Comparison of ENCODE assay signal across 17 cellular contexts in genomic region chr3:141444586-141445285, GRCh38. TPM values are rescaled to one million over a fixed set of nuclear protein-coding genes. Genes with fewer than 3 reads are reported as not detected.
DNase-seq lines count a peak whose midpoint lies in the region; ATAC-seq, FAIRE-seq and TF ChIP-seq lines count a peak whose summit lies in the region.
"Had no signal": no experiment of that assay in that cellular context is flagged by ENCODE, and none has a peak within 500 bp of the region (broad histone marks: within the 10 kb centered on the region; RNA-seq: fewer than 3 reads in every experiment).

No MANE protein-coding gene starts in this region.

- in situ Hi-C loops in GM23248 (cut with MboI): no loop called here
- in situ Hi-C loops in K562 (cut with MboI): loop anchor here (5.0 kb wide), 1 partner anchor 77 kb away; the partner anchor contains the start of gene ZBTB38

- peaks cover 27% of the 10 kb centered on the region for H3K79me1 ChIP-seq in mesenchymal stem cell (replicated peaks; ENCODE audit: low read length, poor library complexity, severe bottlenecking)

- H3K79me2 ChIP-seq in GM23248 (ENCODE audit: insufficient read depth) (peaks cover 80% of the 10 kb centered on the region), K562 (ENCODE audit: control insufficient read depth, insufficient read depth, low read length) (no peaks in the 10 kb centered on the region)

- no peaks in the 10 kb centered on the region for H4K20me1 ChIP-seq in GM23248 (ENCODE audit: insufficient read depth)
- H4K20me1 ChIP-seq in K562 (replicated peaks; ENCODE audit: control insufficient read depth, insufficient read depth, low read length): no peaks in the 10 kb centered on the region

- 90 to 91% methylated on average over 14 of the region's 14 CpGs for WGBS in GM23248 (ENCODE audit: low coverage in 1 of 2, low lambda C conversion rate in 2 of 2, missing lambda C conversion rate in 2 of 2), 2 experiments
- 88% methylated on average over 14 of the region's 14 CpGs for WGBS in K562 (ENCODE audit: insufficient coverage, low coverage, missing lambda C conversion rate)
- 97% methylated on average over 8 of the region's 14 CpGs for whole genome bisulfite sequencing in mesenchymal stem cell
- 89 to 97% (median 94%) methylated on average over 14 of the region's 14 CpGs for WGBS in stomach, 5 donors

- H3F3A ChIP-seq in GM23248 (ENCODE audit: insufficient read depth): peaks cover 97% of the 10 kb centered on the region

- H3K9me1 ChIP-seq in K562 (ENCODE audit: control insufficient read depth, insufficient read depth, low read length): no peaks in the 10 kb centered on the region

- no peak overlapping the region for H3K14ac ChIP-seq in mesenchymal stem cell (ENCODE audit: low read length in 2 of 2)

- no peak overlapping the region for H4K91ac ChIP-seq in mesenchymal stem cell (ENCODE audit: low read length)

- BruUV-seq in K562 (replicated peaks; lab: Mats Ljungman, UMichigan): TSS peak; percentile 8

- no peaks in the 10 kb centered on the region for H3K27me3 ChIP-seq in GM23248 (replicated peaks; ENCODE audit: insufficient read depth)
- H3K27me3 ChIP-seq in K562 (ENCODE audit: control insufficient read depth in 2 of 2, insufficient read depth in 2 of 2, low read length in 2 of 2): no peaks in the 10 kb centered on the region
- H3K27me3 ChIP-seq in mesenchymal stem cell (ENCODE audit: control insufficient read depth in 1 of 2, insufficient read depth in 1 of 2, low read length in 2 of 2): no peaks in the 10 kb centered on the region
- H3K27me3 ChIP-seq in stomach: no peaks in the 10 kb centered on the region
- H3K27me3 ChIP-seq: SJCRH30 had no signal

- no peak overlapping the region for H2BK5ac ChIP-seq in mesenchymal stem cell (ENCODE audit: low read depth, low read length, poor library complexity, severe bottlenecking)

- no peak for TF ChIP-seq CTCF in AG10803 (conservative IDR thresholded peaks at IDR 0.05; ENCODE audit: low read length)
- TF ChIP-seq CTCF in K562 (IDR thresholded peaks at IDR 0.05 in 2 of 3, conservative IDR thresholded peaks at IDR 0.05 in 1 of 3; ENCODE audit: insufficient read depth in 2 of 3, low read depth in 1 of 3, low read length in 3 of 3): no peak
- TF ChIP-seq CTCF in stomach (IDR thresholded peaks at IDR 0.05): no peak

- no peak overlapping the region for H3K27ac ChIP-seq in GM23248
- H3K27ac ChIP-seq in K562 (ENCODE audit: extremely low read depth, low read depth, low read length): no peak overlapping the region
- H3K27ac ChIP-seq in mesenchymal stem cell (ENCODE audit: low read length, poor library complexity, severe bottlenecking): no peak overlapping the region
- no peak overlapping the region for H3K27ac ChIP-seq in stomach
- H3K27ac ChIP-seq: SJCRH30 had no signal

- H3K9ac ChIP-seq in GM23248 (no peak overlapping the region), K562 (ENCODE audit: insufficient read depth in 1 of 2, low read depth in 2 of 2, low read length in 2 of 2) (no peak overlapping the region), mesenchymal stem cell (ENCODE audit: low read length) (no peak overlapping the region)

- no peak overlapping the region for H2BK15ac ChIP-seq in mesenchymal stem cell (ENCODE audit: low read depth, poor library complexity, severe bottlenecking)

- H3K36me3 ChIP-seq in GM23248 (ENCODE audit: low read depth) (peaks cover 66% of the 10 kb centered on the region), K562 (ENCODE audit: control insufficient read depth, insufficient read depth, low read length) (peaks cover 35% of the 10 kb centered on the region), mesenchymal stem cell (ENCODE audit: control insufficient read depth in 1 of 2, insufficient read depth in 2 of 2, low read depth in 1 of 2, low read length in 2 of 2) (peaks cover 23 to 84% of the 10 kb centered on the region in 2 experiments), stomach (peaks cover 37 to 56% (median 48%) of the 10 kb centered on the region in 4 donors)

- H2AFZ ChIP-seq in GM23248: no peak overlapping the region
- no peak overlapping the region for H2AFZ ChIP-seq in K562 (ENCODE audit: low read depth, low read length)
- H2AFZ ChIP-seq in mesenchymal stem cell (ENCODE audit: low read depth, low read length): no peak overlapping the region

- CTCF ChIA-PET in K562 (lab: Yijun Ruan, JAX; ENCODE audit: low intra/inter-chr PET ratio): no interaction called here

- intact Hi-C loops in K562 (cut with micrococcal nuclease) (no loop called here), stomach (cut with DNase I; ENCODE audit: low total_unique reads) (no loop called here)

- H3K4ac ChIP-seq in mesenchymal stem cell (ENCODE audit: low read depth in 1 of 2, low read length in 2 of 2): no peak overlapping the region

- H2AK5ac ChIP-seq in mesenchymal stem cell (ENCODE audit: low read length, severe bottlenecking): no peak overlapping the region

- no peak overlapping the region for H3K23ac ChIP-seq in mesenchymal stem cell (ENCODE audit: low read length in 2 of 2)

- peaks cover 42% of the 10 kb centered on the region for H3K4me1 ChIP-seq in GM23248 (ENCODE audit: insufficient read depth)
- peaks cover 0 to 5% of the 10 kb centered on the region in 2 experiments; a peak in 3 of 5 replicates for H3K4me1 ChIP-seq in K562 (replicated peaks in 1 of 2; ENCODE audit: control insufficient read depth in 2 of 2, insufficient read depth in 2 of 2, low read length in 2 of 2)
- peaks cover 1% of the 10 kb centered on the region for H3K4me1 ChIP-seq in mesenchymal stem cell (ENCODE audit: control insufficient read depth, insufficient read depth, low read depth, low read length)
- H3K4me1 ChIP-seq in stomach: peaks cover 7 to 77% (median 42%) of the 10 kb centered on the region in 4 donors
- H3K4me1 ChIP-seq: SJCRH30 had no signal

- ATAC-seq in K562 (no peak), HG03097 (IDR thresholded peaks at IDR 0.05; ENCODE audit: low FRiP score, unreplicated experiment) (no peak)

- no peak overlapping the region for H3K4me3 ChIP-seq in AG10803 (ENCODE audit: low read length)
- no peak overlapping the region for H3K4me3 ChIP-seq in GM23248
- no peak overlapping the region for H3K4me3 ChIP-seq in K562
- no peak overlapping the region for H3K4me3 ChIP-seq in mesenchymal stem cell (ENCODE audit: insufficient read depth in 1 of 2, low read depth in 1 of 2, low read length in 2 of 2)
- no peak overlapping the region for H3K4me3 ChIP-seq in stomach
- H3K4me3 ChIP-seq: SJCRH30 had no signal

- H2BK12ac ChIP-seq in mesenchymal stem cell (ENCODE audit: low read length in 2 of 2): no peak overlapping the region

- H3K4me2 ChIP-seq in GM23248 (ENCODE audit: unreplicated experiment) (no peak overlapping the region), K562 (ENCODE audit: insufficient read depth, low read length) (no peak overlapping the region), mesenchymal stem cell (ENCODE audit: low read length, poor library complexity, severe bottlenecking) (no peak overlapping the region)

- DNase-seq in AG10803 (ENCODE audit: low read depth): peak; percentile 73
- peak; percentile 30 for DNase-seq in GM23248
- no peak for DNase-seq in K562 (ENCODE audit: extremely low read depth in 1 of 4, low spot score in 3 of 4)
- DNase-seq in mesenchymal stem cell: peak; percentile 44
- DNase-seq in activated CD8-positive, alpha-beta memory T cell treated with anti-CD3 and anti-CD28 coated beads for 24 hours: no peak
- no peak for DNase-seq in NCI-H128 (lab: John Stamatoyannopoulos, UW; ENCODE audit: unreplicated experiment)
- DNase-seq in stomach: no peak
- DNase-seq: Caco-2; CD4-positive, CD25-positive, alpha-beta regulatory T cell; KBM-7; NCI-H1436 treated with DMSO at 0.1 percent for 48 hours; NCI-H2029 treated with DMSO at 0.1 percent for 48 hours; NCI-H2171 treated with DMSO at 0.1 percent for 48 hours; NCI-H748 treated with DMSO at 0.1 percent for 48 hours; SJCRH30 had no signal

- POLR2A ChIA-PET in K562 (lab: Yijun Ruan, JAX): no interaction called here

- TF ChIP-seq EP300 in K562 (IDR thresholded peaks at IDR 0.05; ENCODE audit: low read length) (no peak), stomach (IDR thresholded peaks at IDR 0.05) (no peak)

- TF ChIP-seq POLR2A in K562 (conservative IDR thresholded peaks at IDR 0.05): no peak
- TF ChIP-seq POLR2A in stomach (IDR thresholded peaks at IDR 0.05): no peak

- H4K8ac ChIP-seq in mesenchymal stem cell (ENCODE audit: low read length): no peak overlapping the region

- no peaks in the 10 kb centered on the region for H3K9me2 ChIP-seq in GM23248 (ENCODE audit: insufficient read depth)

- TF ChIP-seq RAD21 in K562 (CRISPR knock-in tag; conservative IDR thresholded peaks at IDR 0.05 in 1 of 2, IDR thresholded peaks at IDR 0.05 in 1 of 2): no peak

- H3K9me3 ChIP-seq in GM23248 (ENCODE audit: low read depth) (no peaks in the 10 kb centered on the region), K562 (replicated peaks; ENCODE audit: control insufficient read depth, insufficient read depth, low read depth, low read length) (peaks cover 4% of the 10 kb centered on the region; the same call in 1 of the 2 replicates), mesenchymal stem cell (ENCODE audit: control insufficient read depth, low read length) (peaks cover 3% of the 10 kb centered on the region), stomach (no peaks in the 10 kb centered on the region)
- H3K9me3 ChIP-seq: Caco-2, SJCRH30 had no signal

- no peak overlapping the region for H2BK120ac ChIP-seq in mesenchymal stem cell (ENCODE audit: low read depth, low read length)

- no peak overlapping the region for H3K18ac ChIP-seq in mesenchymal stem cell (ENCODE audit: low read depth in 1 of 2, low read length in 2 of 2)

- FAIRE-seq in K562 (lab: Jason Lieb, UNC): no peak
- FAIRE-seq: GM19239 had no signal

RNA-seq across cellular contexts. Expression of gene RASA2, which starts 42.1 kb away (rescaled TPM):
- 18.8 and 21.0 TPM in 2 replicates for total RNA-seq in GM23248 (2014; rRNA removed; shearing (Covaris generic))
- polyA plus RNA-seq in GM23248 (2016; fragmentation: Nextera tagmentation; extraction: Ambion mirVana) (12.4 and 16.9 TPM in 2 replicates), K562 (2011; rRNA removed) (7.6 and 9.5 TPM in 2 replicates), K562 (2014; fragmentation: Illumina TruSeq; extraction: Trizol) (7.6 and 9.7 TPM in 2 replicates), K562 (2014; fragmentation: Nextera tagmentation; extraction: Ambion mirVana) (1 to 10 TPM; 2.0 to 2.7 TPM), K562 (2014; rRNA removed) (6.2 TPM in 2 replicates), stomach (1 to 10 TPM; 2.6 to 3.8 (median 3.4) TPM)
- total RNA-seq in K562 (2011; cell fraction: chromatin; rRNA removed; ENCODE audit: low replicate concordance): 7.2 and 29.1 TPM in 2 replicates
- total RNA-seq in K562 (2011; cell fraction: nucleolus; rRNA removed): 4.7 and 8.2 TPM in 2 replicates
- 9.2 and 13.4 TPM in 2 replicates for total RNA-seq in K562 (2011; cell fraction: nucleoplasm; rRNA removed)
- total RNA-seq in K562 (2014; rRNA removed) (6.1 and 6.6 TPM in 2 replicates), K562 (2014; rRNA removed; fragmentation: Illumina TruSeq; extraction: Trizol) (12.8 and 13.4 TPM in 2 replicates), K562 (2015; rRNA removed; fragmentation: Illumina TruSeq; extraction: Trizol) (10.0 and 11.3 TPM in 2 replicates), K562 (2021) (10.4 and 14.1 TPM in 2 replicates), stomach (10 to 100 TPM in 4 of 5 donors, 1 to 10 TPM in 1; 6.2 to 32.1 (median 21.7) TPM)
- 1.2 and 2.7 TPM in 2 replicates for polyA plus RNA-seq in K562 (2011; cell fraction: cytosol; rRNA removed)
- 7.1 and 10.2 TPM in 2 replicates for polyA plus RNA-seq in K562 (2011; cell fraction: nucleus; rRNA removed)
- 4.0 and 5.3 TPM in 2 replicates for polyA plus RNA-seq in K562 (2012)
- polyA minus RNA-seq in K562 (2011; rRNA and poly(A)+ RNA removed): 9.3 and 12.8 TPM in 2 replicates
- 4.0 and 4.8 TPM in 2 replicates for polyA minus RNA-seq in K562 (2011; cell fraction: cytosol; rRNA and poly(A)+ RNA removed)
- 5.3 and 11.9 TPM in 2 replicates for polyA minus RNA-seq in K562 (2011; cell fraction: nucleus; rRNA and poly(A)+ RNA removed)
- polyA plus RNA-seq in mesenchymal stem cell (2013, experiment 1 of 2): 3.9 TPM
- polyA plus RNA-seq in mesenchymal stem cell (2013, experiment 2 of 2): 4.1 TPM

Comparison
In these comparisons a context has a peak if more than half of its experiments do, and no peak if none do; other contexts are left out.
1. DNase-seq: peak in AG10803 (single experiment), GM23248 (single experiment) and mesenchymal stem cell (single experiment); none in K562 (0 of 4), activated CD8-positive, alpha-beta memory T cell treated with anti-CD3 and anti-CD28 coated beads for 24 hours (single experiment), NCI-H128 (single experiment) and stomach (single experiment).